In genomic region chr6:98846021-98846380, GRCh38 we compare ENCODE assay signal across 15 cellular contexts. TPM values are rescaled to one million over a fixed set of nuclear protein-coding genes. Genes with fewer than 3 reads are reported as not detected.
DNase-seq lines count a peak whose midpoint lies in the region; ATAC-seq, FAIRE-seq and TF ChIP-seq lines count a peak whose summit lies in the region.
"Had no signal": no experiment of that assay in that cellular context is flagged by ENCODE, and none has a peak within 500 bp of the region (broad histone marks: within the 10 kb centered on the region; RNA-seq: fewer than 3 reads in every experiment).

No MANE protein-coding gene starts in this region.

- peak overlapping the region in 5 of 8 donors; percentile 73 to 92 (median 81) for H3K4me3 Mint-ChIP-seq in CD4-positive, alpha-beta memory T cell
- peak overlapping the region; percentile 43 to 69 (median 65) for H3K4me3 Mint-ChIP-seq in T-cell
- peak overlapping the region; percentile 47 for H3K4me3 Mint-ChIP-seq in mesothelial cell of epicardium

- TF ChIP-seq CTCF in A549 (IDR thresholded peaks at IDR 0.05), result no peak
- TF ChIP-seq CTCF in mesothelial cell of epicardium (IDR thresholded peaks at IDR 0.05; ENCODE audit: unreplicated experiment), result no peak
- TF ChIP-seq CTCF in esophagus muscularis mucosa (IDR thresholded peaks at IDR 0.05), result no peak

- FAIRE-seq in A549 (lab: Jason Lieb, UNC) (no peak), GM12892 (lab: Jason Lieb, UNC) (no peak)

- no peak for ATAC-seq in A549
- no peak for ATAC-seq in T-cell (replicated peaks in 1 of 4)
- ATAC-seq in GM18505 (IDR thresholded peaks at IDR 0.05; ENCODE audit: unreplicated experiment), result no peak

- intact Hi-C loops in CD4-positive, alpha-beta memory T cell (cut with micrococcal nuclease), result loop anchor here (5.0 kb wide), 3 partner anchors 101 to 1659 kb away; partner anchors contain the start of gene FBXL4
- intact Hi-C loops in esophagus muscularis mucosa (cut with DNase I), result no loop called here

- TF ChIP-seq POLR2A in A549 (IDR thresholded peaks at IDR 0.05; ENCODE audit: low read length) (no peak), GM18505 (IDR thresholded peaks at IDR 0.05; ENCODE audit: borderline replicate concordance, extremely low read depth, insufficient read depth, insufficient read length) (no peak), esophagus muscularis mucosa (IDR thresholded peaks at IDR 0.05; ENCODE audit: low read depth) (no peak), GM12892 (IDR thresholded peaks at IDR 0.05; ENCODE audit: low read depth, low read length) (no peak)

- H3K36me3 Mint-ChIP-seq in CD4-positive, alpha-beta memory T cell, result peaks cover 2 to 6% of the 10 kb centered on the region in 2 donors
- H3K36me3 Mint-ChIP-seq in T-cell (peaks cover 12% of the 10 kb centered on the region), mesothelial cell of epicardium (no peaks in the 10 kb centered on the region)

- peak overlapping the region; percentile 94; the same call in 2 of the 3 replicates for H3K4me2 ChIP-seq in A549

- POLR2A ChIA-PET in A549 (lab: Yijun Ruan, JAX) (no interaction called here), T-cell (lab: Charles Lee) (no interaction called here)
- POLR2A ChIA-PET in CD4-positive, alpha-beta memory T cell (lab: Charles Lee; ENCODE audit: partially characterized antibody), result no interaction called here

- H3K27ac ChIP-seq in A549 (no peak overlapping the region), esophagus muscularis mucosa (replicated peaks in 1 of 4) (no peak overlapping the region)
- no peak overlapping the region for H3K27ac ChIP-seq in CD4-positive, alpha-beta memory T cell (ENCODE audit: low read depth, low read length)
- H3K27ac ChIP-seq: foreskin keratinocyte, vagina had no signal

- peaks cover 77% of the 10 kb centered on the region for H3K27me3 ChIP-seq in CD4-positive, alpha-beta memory T cell (ENCODE audit: insufficient read depth, low read length)
- peaks cover 4 to 85% (median 69%) of the 10 kb centered on the region in 4 donors for H3K27me3 ChIP-seq in esophagus muscularis mucosa

- DNase-seq in A549 (ENCODE audit: low read depth in 1 of 2, low spot score in 1 of 2), result no peak
- no peak for DNase-seq in CD4-positive, alpha-beta memory T cell
- no peak for DNase-seq in T-cell
- no peak for DNase-seq in mesothelial cell of epicardium (ENCODE audit: low spot score in 2 of 2, unreplicated experiment in 2 of 2)
- no peak for DNase-seq in NCI-H2196 treated with DMSO at 0.1 percent for 48 hours (lab: John Stamatoyannopoulos, UW; ENCODE audit: unreplicated experiment)
- DNase-seq in esophagus muscularis mucosa (ENCODE audit: extremely low spot score), result no peak
- no peak for DNase-seq in GM12892 (ENCODE audit: insufficient read length)
- DNase-seq: NCI-H2081 treated with DMSO at 0.1 percent for 48 hours had no signal

- peak overlapping the region in 1 of 7 donors; percentile 38 for H3K27ac Mint-ChIP-seq in CD4-positive, alpha-beta memory T cell
- peak overlapping the region in 1 of 2 donors; percentile 85 for H3K27ac Mint-ChIP-seq in T-cell
- no peak overlapping the region for H3K27ac Mint-ChIP-seq in mesothelial cell of epicardium
- H3K27ac Mint-ChIP-seq: stimulated activated naive CD8-positive, alpha-beta T cell treated with anti-CD3 and anti-CD28 coated beads, Interleukin-15, Interleukin-2, amounts not matched to agents 100 ng/mL and 50 ng/mL, for 24 hours had no signal

- peaks cover 12 to 32% (median 19%) of the 10 kb centered on the region in 4 donors for H3K4me1 Mint-ChIP-seq in CD4-positive, alpha-beta memory T cell
- H3K4me1 Mint-ChIP-seq in T-cell (peaks cover 30 to 34% (median 34%) of the 10 kb centered on the region in 3 donors), mesothelial cell of epicardium (peaks cover 15% of the 10 kb centered on the region)

- TF ChIP-seq EP300 in A549 (IDR thresholded peaks at IDR 0.05) (no peak), esophagus muscularis mucosa (IDR thresholded peaks at IDR 0.05) (no peak)

- no peak for TF ChIP-seq RAD21 in A549 (conservative IDR thresholded peaks at IDR 0.05 in 1 of 2, IDR thresholded peaks at IDR 0.05 in 1 of 2)

- 65% methylated on average over 3 of the region's 3 CpGs for WGBS in A549 (ENCODE audit: missing lambda C conversion rate)
- WGBS in esophagus muscularis mucosa, result 63% methylated on average over 3 of the region's 3 CpGs

- peaks cover 0 to 4% (median 0%) of the 10 kb centered on the region in 8 donors for H3K9me3 Mint-ChIP-seq in CD4-positive, alpha-beta memory T cell
- H3K9me3 Mint-ChIP-seq in T-cell (no peaks in the 10 kb centered on the region), mesothelial cell of epicardium (no peaks in the 10 kb centered on the region)
- H3K9me3 Mint-ChIP-seq: stimulated activated naive CD8-positive, alpha-beta T cell treated with anti-CD3 and anti-CD28 coated beads, Interleukin-15, Interleukin-2, amounts not matched to agents 100 ng/mL and 50 ng/mL, for 24 hours had no signal

- CTCF ChIA-PET in A549 (lab: Yijun Ruan, JAX), result interaction anchor here (1.0 kb wide), 2 partner anchors 9 to 13 kb away, joined by 3 to 6 read pairs; no protein-coding TSS in a partner anchor
- CTCF ChIA-PET in CD4-positive, alpha-beta memory T cell (lab: Charles Lee; ENCODE audit: partially characterized antibody), result interaction anchor here (0.7 to 1.8 kb wide), 4 partner anchors 9 to 1352 kb away, joined by 3 to 8 read pairs (median 4); no protein-coding TSS in a partner anchor
- CTCF ChIA-PET in T-cell (lab: Charles Lee), result interaction anchor here (0.5 to 1.4 kb wide), 2 partner anchors 15 to 1659 kb away, joined by 3 to 5 read pairs; no protein-coding TSS in a partner anchor

- no peaks in the 10 kb centered on the region for H3K9me3 ChIP-seq in A549
- no peaks in the 10 kb centered on the region for H3K9me3 ChIP-seq in CD4-positive, alpha-beta memory T cell (ENCODE audit: control insufficient read depth in 1 of 2, low read length in 2 of 2)
- H3K9me3 ChIP-seq in esophagus muscularis mucosa, result no peaks in the 10 kb centered on the region
- H3K9me3 ChIP-seq: BE2C, vagina had no signal

- H3K4me3 ChIP-seq in A549 (no peak overlapping the region), esophagus muscularis mucosa (no peak overlapping the region)
- no peak overlapping the region for H3K4me3 ChIP-seq in CD4-positive, alpha-beta memory T cell (ENCODE audit: low read length in 2 of 2)
- H3K4me3 ChIP-seq: lung had no signal

- H3K36me3 ChIP-seq in CD4-positive, alpha-beta memory T cell (ENCODE audit: insufficient read depth, low read length), result no peaks in the 10 kb centered on the region
- no peaks in the 10 kb centered on the region for H3K36me3 ChIP-seq in esophagus muscularis mucosa
- H3K36me3 ChIP-seq: BE2C, vagina had no signal

- H3K27me3 Mint-ChIP-seq in CD4-positive, alpha-beta memory T cell, result peaks cover 64 to 69% of the 10 kb centered on the region in 2 donors
- H3K27me3 Mint-ChIP-seq in T-cell, result peaks cover 79% of the 10 kb centered on the region in 2 donors
- H3K27me3 Mint-ChIP-seq in mesothelial cell of epicardium (ENCODE audit: low read depth), result peaks cover 96% of the 10 kb centered on the region

- peaks cover 5% of the 10 kb centered on the region; the same call in 1 of the 3 replicates for H3K4me1 ChIP-seq in A549
- peaks cover 22% of the 10 kb centered on the region for H3K4me1 ChIP-seq in CD4-positive, alpha-beta memory T cell (ENCODE audit: insufficient read depth, low read length)
- peaks cover 25 to 54% (median 41%) of the 10 kb centered on the region in 4 donors for H3K4me1 ChIP-seq in esophagus muscularis mucosa
- H3K4me1 ChIP-seq: BE2C, foreskin keratinocyte had no signal

TF ChIP-seq in A549, 52 proteins besides CTCF, POLR2A, EP300 and RAD21:
- TF ChIP-seq HEYL (CRISPR knock-in tag; IDR thresholded peaks at IDR 0.05) (no peak), TFCP2L1 (CRISPR knock-in tag; IDR thresholded peaks at IDR 0.05) (no peak), BHLHE40 (IDR thresholded peaks at IDR 0.05; ENCODE audit: low read depth, low read length) (no peak), ZC3H11A (IDR thresholded peaks at IDR 0.05) (no peak), MAFK (IDR thresholded peaks at IDR 0.05; ENCODE audit: partially characterized antibody) (no peak), RFX5 (IDR thresholded peaks at IDR 0.05) (no peak), CBX2 (IDR thresholded peaks at IDR 0.05; ENCODE audit: borderline replicate concordance, low read depth) (no peak)

RNA-seq across cellular contexts. Expression of gene POU3F2, which starts 11.6 kb away (rescaled TPM):
- not detected in 2 replicates for polyA plus RNA-seq in A549 (2011; rRNA removed)
- polyA plus RNA-seq in A549 (2012; cell fraction: cytosol; rRNA removed), result not detected in 2 replicates
- not detected in 2 replicates for polyA plus RNA-seq in A549 (2012; cell fraction: nucleus; rRNA removed)
- not detected in 3 replicates for polyA plus RNA-seq in A549 (2017; fragmentation: RNase III; extraction: RNeasy Plus Mini Kit Qiagen cat#74134 plus additional on column Dnase treatment)
- not detected in 2 replicates for polyA minus RNA-seq in A549 (2011; rRNA and poly(A)+ RNA removed)
- not detected for total RNA-seq in CD4-positive, alpha-beta memory T cell
- not detected for polyA plus RNA-seq in CD4-positive, alpha-beta memory T cell
- not detected for total RNA-seq in T-cell
- not detected in 3 replicates for total RNA-seq in mesothelial cell of epicardium
- total RNA-seq in esophagus muscularis mucosa, result not detected
- polyA plus RNA-seq in GM12892 (2012; ENCODE audit: missing spikeins), result not detected
- total RNA-seq: foreskin keratinocyte, osteocyte, vagina had no signal
- polyA plus RNA-seq: foreskin keratinocyte, lung had no signal
